9 cellular contexts compared by ENCODE assay signal in genomic region chr2:9753665-9754531, GRCh38.
DNase-seq lines count a peak whose midpoint lies in the region; ATAC-seq and TF ChIP-seq lines count a peak whose summit lies in the region.
"Had no signal": no experiment of that assay in that cellular context is flagged by ENCODE, and none has a peak within 500 bp of the region (broad histone marks: within the 10 kb centered on the region; RNA-seq: fewer than 3 reads in every experiment).

No MANE protein-coding gene starts in this region.

- no peaks in the 10 kb centered on the region for H3K27me3 ChIP-seq in smooth muscle cell (ENCODE audit: low read depth)

- no peak overlapping the region for H3K4me3 ChIP-seq in smooth muscle cell

- H2AFZ ChIP-seq in smooth muscle cell (ENCODE audit: low read depth), result no peak overlapping the region

- H3K79me2 ChIP-seq in smooth muscle cell (ENCODE audit: low read depth), result no peaks in the 10 kb centered on the region

- WGBS in smooth muscle cell (ENCODE audit: low lambda C conversion rate), result 73% methylated on average over 33 of the region's 36 CpGs

- in situ Hi-C loops in GM13977 (cut with MboI; ENCODE audit: low pct_unique_long_range_greater_than_20kb, low sequenced_read_pairs, unreplicated experiment), result no loop called here

- no peaks in the 10 kb centered on the region for H3K36me3 ChIP-seq in smooth muscle cell (ENCODE audit: low read depth)

- H3K36me3 Mint-ChIP-seq in T-cell (no peaks in the 10 kb centered on the region), brain (no peaks in the 10 kb centered on the region)

- peak overlapping the region; percentile 50 to 78 (median 56) for H3K4me3 Mint-ChIP-seq in T-cell
- peak overlapping the region in 1 of 5 experiments; percentile 38 for H3K4me3 Mint-ChIP-seq in brain

- DNase-seq in GM13977 (ENCODE audit: low spot score) (peak; percentile 46), T-cell (peak in 19 of 34 experiments; percentile 15 to 45 (median 26)), smooth muscle cell (lab: John Stamatoyannopoulos, UW; ENCODE audit: unreplicated experiment) (no peak), mesenteric fat pad (ENCODE audit: low spot score) (no peak), NCI-H2227 (lab: John Stamatoyannopoulos, UW; ENCODE audit: unreplicated experiment) (no peak), NCI-H524 (lab: John Stamatoyannopoulos, UW) (no peak)
- DNase-seq: midbrain had no signal

- H3K9ac ChIP-seq in smooth muscle cell (ENCODE audit: low read depth), result no peak overlapping the region

- no peaks in the 10 kb centered on the region for H3F3A ChIP-seq in smooth muscle cell (ENCODE audit: low read depth)

- peak overlapping the region; percentile 63 for H3K27ac ChIP-seq in smooth muscle cell (ENCODE audit: low read depth)

- H3K4me2 ChIP-seq in smooth muscle cell, result peak overlapping the region; percentile 74

- POLR2A ChIA-PET in T-cell (lab: Charles Lee), result no interaction called here

- H3K4me1 Mint-ChIP-seq in T-cell (peaks cover 45 to 57% (median 50%) of the 10 kb centered on the region in 3 donors), brain (peaks cover 69% of the 10 kb centered on the region)

- H3K27ac Mint-ChIP-seq in T-cell, result peak overlapping the region; percentile 94 to 99
- H3K27ac Mint-ChIP-seq in brain, result peak overlapping the region in 4 of 5 experiments; percentile 28 to 92 (median 68)

- TF ChIP-seq CTCF in GM13977 (IDR thresholded peaks at IDR 0.05; ENCODE audit: extremely low read depth, insufficient read depth, missing control alignments) (no peak), brain (conservative IDR thresholded peaks at IDR 0.05) (no peak), smooth muscle cell (IDR thresholded peaks at IDR 0.05; ENCODE audit: borderline replicate concordance, insufficient read depth, poor library complexity, severe bottlenecking) (no peak)

- peaks cover 29% of the 10 kb centered on the region for H3K4me1 ChIP-seq in smooth muscle cell (ENCODE audit: low read depth)

- H3K9me3 ChIP-seq in smooth muscle cell (replicated peaks; ENCODE audit: low read depth), result no peaks in the 10 kb centered on the region

- ATAC-seq in T-cell (replicated peaks in 1 of 4), result peak in 2 of 4 experiments; percentile 21 to 53
- ATAC-seq in GM21367 (IDR thresholded peaks at IDR 0.05; ENCODE audit: unreplicated experiment), result no peak

- H4K20me1 ChIP-seq in smooth muscle cell (ENCODE audit: low read depth), result no peaks in the 10 kb centered on the region

- H3K9me3 Mint-ChIP-seq in T-cell, result no peaks in the 10 kb centered on the region
- peaks cover 0 to 4% (median 3%) of the 10 kb centered on the region in 5 experiments for H3K9me3 Mint-ChIP-seq in brain

- peaks cover 9 to 25% of the 10 kb centered on the region in 2 donors for H3K27me3 Mint-ChIP-seq in T-cell
- peaks cover 19% of the 10 kb centered on the region for H3K27me3 Mint-ChIP-seq in brain

- CTCF ChIA-PET in T-cell (lab: Charles Lee), result interaction anchor here in 1 of 2 donors (1.3 kb wide), 1 partner anchor 16 kb away, joined by 3 read pairs; no protein-coding TSS in a partner anchor

Comparison
In these comparisons a context has a peak if more than half of its experiments do, and no peak if none do; other contexts are left out.
1. DNase-seq: peak in GM13977 (single experiment) and T-cell (19 of 34); none in smooth muscle cell (single experiment), mesenteric fat pad (single experiment), NCI-H2227 (single experiment) and NCI-H524 (0 of 2).